18 cellular contexts compared by ENCODE assay signal in the genomic region with DNA sequence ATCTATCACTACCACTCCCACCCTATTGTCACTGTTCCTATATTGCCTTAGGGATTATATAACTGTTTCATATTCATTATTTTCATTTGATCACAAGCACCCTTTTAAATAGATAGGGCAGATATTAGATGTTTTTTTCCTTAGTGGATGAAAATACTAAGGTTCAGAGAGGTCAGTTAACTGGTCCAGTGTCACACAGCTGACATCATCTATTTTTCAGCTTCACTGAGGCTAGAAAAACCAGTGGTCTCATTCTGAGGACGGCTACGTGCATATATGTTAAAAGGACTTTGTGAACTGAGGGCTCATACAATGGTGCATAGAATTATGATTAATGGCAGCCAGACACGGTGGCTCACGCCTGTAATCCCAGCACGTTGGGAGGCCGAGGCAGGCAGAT. TPM values are rescaled to one million over a fixed set of nuclear protein-coding genes. Genes with fewer than 3 reads are reported as not detected.
DNase-seq lines count a peak whose midpoint lies in the region; ATAC-seq, FAIRE-seq and TF ChIP-seq lines count a peak whose summit lies in the region.
"Had no signal": no experiment of that assay in that cellular context is flagged by ENCODE, and none has a peak within 500 bp of the region (broad histone marks: within the 10 kb centered on the region; RNA-seq: fewer than 3 reads in every experiment).

No MANE protein-coding gene starts in this region.

- no peak for TF ChIP-seq EP300 in A549 (IDR thresholded peaks at IDR 0.05)
- TF ChIP-seq EP300 in esophagus muscularis mucosa (IDR thresholded peaks at IDR 0.05): no peak

- H2AFZ ChIP-seq in mammary epithelial cell (ENCODE audit: low read depth, low read length): no peak overlapping the region
- H2AFZ ChIP-seq: GM23338 had no signal

- BruUV-seq in mammary epithelial cell (replicated peaks; lab: Mats Ljungman, UMichigan): no TSS peak

- no peak for TF ChIP-seq POLR2A in A549 (IDR thresholded peaks at IDR 0.05; ENCODE audit: low read length)
- TF ChIP-seq POLR2A in esophagus muscularis mucosa (IDR thresholded peaks at IDR 0.05; ENCODE audit: low read depth): no peak

- intact Hi-C loops in mammary epithelial cell (cut with micrococcal nuclease): loop anchor here (10.0 kb wide), 1 partner anchor 323 kb away; no protein-coding TSS in a partner anchor
- intact Hi-C loops in psoas muscle (cut with DNase I): no loop called here
- intact Hi-C loops in activated naive CD4-positive, alpha-beta T cell treated with anti-CD3 and anti-CD28 coated beads for 36 hours (cut with micrococcal nuclease): no loop called here
- intact Hi-C loops in esophagus muscularis mucosa (cut with DNase I): no loop called here

- no peak overlapping the region for H3K27ac ChIP-seq in A549
- peak overlapping the region; percentile 89 for H3K27ac ChIP-seq in RWPE2 (ENCODE audit: poor library complexity, severe bottlenecking)
- H3K27ac ChIP-seq in mammary epithelial cell (ENCODE audit: insufficient read depth, low read depth, low read length): peak overlapping the region; percentile 55
- H3K27ac ChIP-seq in psoas muscle: peak overlapping the region; percentile 68
- no peak overlapping the region for H3K27ac ChIP-seq in esophagus muscularis mucosa (replicated peaks in 1 of 4)

- H3K27me3 ChIP-seq in RWPE2 (ENCODE audit: insufficient read depth, poor library complexity, severe bottlenecking): no peaks in the 10 kb centered on the region
- no peaks in the 10 kb centered on the region for H3K27me3 ChIP-seq in mammary epithelial cell (ENCODE audit: insufficient read depth, low read length)
- H3K27me3 ChIP-seq in psoas muscle (ENCODE audit: insufficient read depth in 3 of 3, low read length in 2 of 3): no peaks in the 10 kb centered on the region
- no peaks in the 10 kb centered on the region for H3K27me3 ChIP-seq in esophagus muscularis mucosa

- H3K79me2 ChIP-seq in mammary epithelial cell (ENCODE audit: insufficient read depth, low read length): no peaks in the 10 kb centered on the region

- H3K36me3 ChIP-seq in RWPE2 (ENCODE audit: low read depth) (no peaks in the 10 kb centered on the region), mammary epithelial cell (ENCODE audit: insufficient read depth, low read length) (no peaks in the 10 kb centered on the region), psoas muscle (ENCODE audit: insufficient read depth in 1 of 2, low read depth in 1 of 2) (no peaks in the 10 kb centered on the region), esophagus muscularis mucosa (peaks cover 0 to 8% (median 0%) of the 10 kb centered on the region in 4 donors)

- TF ChIP-seq RAD21 in A549 (conservative IDR thresholded peaks at IDR 0.05 in 1 of 2, IDR thresholded peaks at IDR 0.05 in 1 of 2): no peak

- DNase-seq in A549 (ENCODE audit: low read depth in 1 of 2, low spot score in 1 of 2) (no peak), RWPE2 (ENCODE audit: low spot score) (no peak), mammary epithelial cell (no peak), psoas muscle (no peak), esophagus muscularis mucosa (ENCODE audit: extremely low spot score) (no peak)
- DNase-seq in activated naive CD4-positive, alpha-beta T cell treated with anti-CD3 and anti-CD28 coated beads for 36 hours: no peak
- DNase-seq: 8988T; ACHN; C1 segment of cervical spinal cord; Calu3; CD4-positive, alpha-beta T cell; DMS 273 treated with DMSO at 0.1 percent for 48 hours; H7 had no signal

- TF ChIP-seq CTCF in A549 (IDR thresholded peaks at IDR 0.05) (no peak), RWPE2 (IDR thresholded peaks at IDR 0.05; ENCODE audit: poor library complexity, severe bottlenecking) (no peak), mammary epithelial cell (conservative IDR thresholded peaks at IDR 0.05 in 1 of 2, IDR thresholded peaks at IDR 0.05 in 1 of 2; ENCODE audit: extremely low read depth in 1 of 2, insufficient read depth in 1 of 2, low read depth in 1 of 2, low read length in 2 of 2) (no peak), psoas muscle (IDR thresholded peaks at IDR 0.05) (no peak), esophagus muscularis mucosa (IDR thresholded peaks at IDR 0.05) (no peak)

- in situ Hi-C loops in mammary epithelial cell (cut with MboI; ENCODE audit: low sequenced_read_pairs in 2 of 2): loop anchor here in 1 of 2 donors (25.0 kb wide), 1 partner anchor 121 kb away; no protein-coding TSS in a partner anchor

- no peak overlapping the region for H3K4me3 Mint-ChIP-seq in activated naive CD4-positive, alpha-beta T cell treated with anti-CD3 and anti-CD28 coated beads for 36 hours
- H3K4me3 Mint-ChIP-seq: CD4-positive, alpha-beta T cell; GM23338; IgD-negative memory B cell had no signal

- no peak for ATAC-seq in A549
- ATAC-seq in RWPE2 (ENCODE audit: low read depth): no peak
- ATAC-seq in psoas muscle: no peak
- ATAC-seq in GM18858 (IDR thresholded peaks at IDR 0.05; ENCODE audit: unreplicated experiment): no peak
- ATAC-seq: GM23338 had no signal

- no peaks in the 10 kb centered on the region for H3K36me3 Mint-ChIP-seq in activated naive CD4-positive, alpha-beta T cell treated with anti-CD3 and anti-CD28 coated beads for 36 hours (ENCODE audit: low read depth)
- H3K36me3 Mint-ChIP-seq: IgD-negative memory B cell had no signal

- H3K4me2 ChIP-seq in A549 (no peak overlapping the region), mammary epithelial cell (ENCODE audit: insufficient read depth, low read depth, low read length) (no peak overlapping the region)
- H3K4me2 ChIP-seq: GM23338 had no signal

- H3K27ac Mint-ChIP-seq in activated naive CD4-positive, alpha-beta T cell treated with anti-CD3 and anti-CD28 coated beads for 36 hours: no peak overlapping the region
- H3K27ac Mint-ChIP-seq: CD4-positive, alpha-beta T cell; GM23338; IgD-negative memory B cell had no signal

- H3K9me3 Mint-ChIP-seq in activated naive CD4-positive, alpha-beta T cell treated with anti-CD3 and anti-CD28 coated beads for 36 hours: no peaks in the 10 kb centered on the region
- H3K9me3 Mint-ChIP-seq: CD4-positive, alpha-beta T cell; GM23338 had no signal

- H3K4me3 ChIP-seq in A549: no peak overlapping the region
- no peak overlapping the region for H3K4me3 ChIP-seq in RWPE2 (ENCODE audit: severe bottlenecking)
- no peak overlapping the region for H3K4me3 ChIP-seq in mammary epithelial cell (replicated peaks in 1 of 3; ENCODE audit: insufficient read depth in 1 of 3, low read depth in 2 of 3, low read length in 3 of 3)
- H3K4me3 ChIP-seq in psoas muscle: no peak overlapping the region
- no peak overlapping the region for H3K4me3 ChIP-seq in esophagus muscularis mucosa
- H3K4me3 ChIP-seq: GM23338 had no signal

- H3K9ac ChIP-seq in mammary epithelial cell (ENCODE audit: insufficient read depth, low read length): no peak overlapping the region

- H3K4me1 ChIP-seq in A549 (peaks cover 12% of the 10 kb centered on the region), RWPE2 (ENCODE audit: insufficient read depth, poor library complexity, severe bottlenecking) (peaks cover 23% of the 10 kb centered on the region), mammary epithelial cell (ENCODE audit: insufficient read depth, low read length) (peaks cover 34% of the 10 kb centered on the region), psoas muscle (peaks cover 14% of the 10 kb centered on the region), esophagus muscularis mucosa (peaks cover 15 to 39% (median 34%) of the 10 kb centered on the region in 4 donors)

- WGBS in A549 (ENCODE audit: missing lambda C conversion rate): 80% methylated on average over 6 of the region's 6 CpGs
- WGBS in mammary epithelial cell (ENCODE audit: low coverage, missing lambda C conversion rate): 82% methylated on average over 5 of the region's 6 CpGs
- 80 to 90% (median 84%) methylated on average over 6 of the region's 6 CpGs for WGBS in psoas muscle, 3 donors
- 87% methylated on average over 6 of the region's 6 CpGs for WGBS in esophagus muscularis mucosa

- CTCF ChIA-PET in A549 (lab: Yijun Ruan, JAX): interaction anchor here (0.9 to 9.8 kb wide), 5 partner anchors 8 to 44 kb away, joined by 3 to 88 read pairs (median 7); a partner anchor contains a TSS
- CTCF ChIA-PET in mammary epithelial cell (lab: Charles Lee; ENCODE audit: low non-redundant PET): interaction anchor here (0.7 kb wide), 1 partner anchor 49 kb away, joined by 3 read pairs; no protein-coding TSS in a partner anchor
- CTCF ChIA-PET in activated naive CD4-positive, alpha-beta T cell treated with anti-CD3 and anti-CD28 coated beads for 36 hours (lab: Charles Lee): interaction anchor here (1.0 kb wide), 1 partner anchor 8 kb away, joined by 3 read pairs; no protein-coding TSS in a partner anchor

- POLR2A ChIA-PET in A549 (lab: Yijun Ruan, JAX): no interaction called here

- FAIRE-seq in A549 (lab: Jason Lieb, UNC): peak; percentile 54
- FAIRE-seq: GM18507 had no signal

- peaks cover 4% of the 10 kb centered on the region for H3K27me3 Mint-ChIP-seq in activated naive CD4-positive, alpha-beta T cell treated with anti-CD3 and anti-CD28 coated beads for 36 hours (ENCODE audit: low read depth)

- dilution Hi-C loops in mammary epithelial cell (cut with HindIII; ENCODE audit: low sequenced_read_pairs): loop anchor here (5.0 kb wide), 1 partner anchor 79 kb away; no protein-coding TSS in a partner anchor

- no peaks in the 10 kb centered on the region for H3K9me3 ChIP-seq in A549
- no peaks in the 10 kb centered on the region for H3K9me3 ChIP-seq in RWPE2 (ENCODE audit: severe bottlenecking)
- H3K9me3 ChIP-seq in mammary epithelial cell (replicated peaks; ENCODE audit: insufficient read depth, low read length): no peaks in the 10 kb centered on the region
- H3K9me3 ChIP-seq in psoas muscle: no peaks in the 10 kb centered on the region
- no peaks in the 10 kb centered on the region for H3K9me3 ChIP-seq in esophagus muscularis mucosa

- H4K20me1 ChIP-seq in mammary epithelial cell (ENCODE audit: insufficient read depth, low read length): no peaks in the 10 kb centered on the region

- no peaks in the 10 kb centered on the region for H3K4me1 Mint-ChIP-seq in activated naive CD4-positive, alpha-beta T cell treated with anti-CD3 and anti-CD28 coated beads for 36 hours (ENCODE audit: low read depth)
- H3K4me1 Mint-ChIP-seq: IgD-negative memory B cell had no signal

RNA-seq across cellular contexts. Expression of a gene that starts 29.0 kb away (rescaled TPM):
- polyA plus RNA-seq in A549 (2011; rRNA removed) (11.2 and 14.3 TPM in 2 replicates), A549 (2017; fragmentation: RNase III; extraction: RNeasy Plus Mini Kit Qiagen cat#74134 plus additional on column Dnase treatment) (6.9 to 8.2 TPM (median 7.0 TPM) in 3 replicates), mammary epithelial cell (0.93 TPM), psoas muscle (1 to 10 TPM in 2 of 3 donors, under 1 TPM in 1; 0.33 to 2.1 (median 1.5) TPM)
- polyA plus RNA-seq in A549 (2012; cell fraction: cytosol; rRNA removed): 5.5 and 6.1 TPM in 2 replicates
- polyA plus RNA-seq in A549 (2012; cell fraction: nucleus; rRNA removed): 1.5 and 2.3 TPM in 2 replicates
- polyA minus RNA-seq in A549 (2011; rRNA and poly(A)+ RNA removed): 7.6 and 8.6 TPM in 2 replicates
- total RNA-seq in mammary epithelial cell (1 to 10 TPM; 2.8 to 3.5 TPM), psoas muscle (1 to 10 TPM; 1.5 to 4.8 (median 2.7) TPM), esophagus muscularis mucosa (10 to 100 TPM; 22.4 to 58.6 (median 32.2) TPM)
- polyA minus RNA-seq in mammary epithelial cell: 3.3 TPM
- 1 to 10 TPM; 1.2 to 1.6 TPM for total RNA-seq in activated naive CD4-positive, alpha-beta T cell treated with anti-CD3 and anti-CD28 coated beads for 36 hours
- total RNA-seq: HT-29 had no signal

RNA-seq across cellular contexts. Expression of a gene that starts 51.6 kb away (rescaled TPM):
- polyA plus RNA-seq in A549 (2011; rRNA removed): 79.7 and 95.8 TPM in 2 replicates
- 15.5 and 18.3 TPM in 2 replicates for polyA plus RNA-seq in A549 (2012; cell fraction: cytosol; rRNA removed)
- 7.2 and 10.1 TPM in 2 replicates for polyA plus RNA-seq in A549 (2012; cell fraction: nucleus; rRNA removed)
- polyA plus RNA-seq in A549 (2017; fragmentation: RNase III; extraction: RNeasy Plus Mini Kit Qiagen cat#74134 plus additional on column Dnase treatment): 32.5 to 34.4 TPM (median 33.1 TPM) in 3 replicates
- polyA minus RNA-seq in A549 (2011; rRNA and poly(A)+ RNA removed): 50.0 and 51.2 TPM in 2 replicates
- total RNA-seq in mammary epithelial cell: 10 to 100 TPM; 33.9 to 76.3 TPM
- polyA plus RNA-seq in mammary epithelial cell: 24.8 TPM
- 35.0 TPM for polyA minus RNA-seq in mammary epithelial cell
- 10 to 100 TPM; 34.2 to 85.5 (median 50.4) TPM for total RNA-seq in psoas muscle
- polyA plus RNA-seq in psoas muscle: 10 to 100 TPM; 32.7 to 67.2 (median 38.1) TPM
- total RNA-seq in activated naive CD4-positive, alpha-beta T cell treated with anti-CD3 and anti-CD28 coated beads for 36 hours: 10 to 100 TPM; 42.4 to 44.9 TPM
- 10 to 100 TPM; 54.2 to 79.6 (median 69.2) TPM for total RNA-seq in esophagus muscularis mucosa

Comparison
In these comparisons a context has a peak if more than half of its experiments do, and no peak if none do; other contexts are left out.
1. H3K27ac ChIP-seq: peak in RWPE2 (single experiment), mammary epithelial cell (single experiment) and psoas muscle (single experiment); none in A549 (0 of 2) and esophagus muscularis mucosa (0 of 4).
2. RNA of a gene that starts 29.0 kb away (total RNA-seq): 22.4 to 58.6 TPM in esophagus muscularis mucosa; 2.8 to 3.5 TPM in mammary epithelial cell, 1.5 to 4.8 TPM in psoas muscle and 1.2 to 1.6 TPM in activated naive CD4-positive, alpha-beta T cell treated with anti-CD3 and anti-CD28 coated beads for 36 hours; every median in the first group is over 4 times any median in the second.